ENCODE assay signal across 8 cellular contexts in genomic region chr6:117264487-117265424, GRCh38. TPM values are rescaled to one million over a fixed set of nuclear protein-coding genes. Genes with fewer than 3 reads are reported as not detected.
A peak's percentile ranks its signal among the peaks of the same experiment; 100 is the strongest.
DNase-seq lines count a peak whose midpoint lies in the region; ATAC-seq and TF ChIP-seq lines count a peak whose summit lies in the region.

No MANE protein-coding gene starts in this region.

- DNase-seq in CD4-positive, alpha-beta memory T cell = no peak
- DNase-seq in NCI-H226 (peak; percentile 8), endodermal cell (peak; percentile 67), natural killer cell (no peak), NCI-H748 (lab: John Stamatoyannopoulos, UW; ENCODE audit: unreplicated experiment) (no peak), NCI-H2227 treated with DMSO at 0.1 percent for 48 hours (lab: John Stamatoyannopoulos, UW) (no peak)
- no peak for DNase-seq in activated CD4-positive, CD25-positive, alpha-beta regulatory T cell (lab: John Stamatoyannopoulos, UW)

- H3K36me3 ChIP-seq in CD4-positive, alpha-beta memory T cell (ENCODE audit: insufficient read depth, low read length) = no peaks in the 10 kb centered on the region
- no peaks in the 10 kb centered on the region for H3K36me3 ChIP-seq in endodermal cell (ENCODE audit: control insufficient read depth, insufficient read depth, low read length)

- H3K9ac ChIP-seq in endodermal cell (ENCODE audit: extremely low read depth, low read length, poor library complexity, severe bottlenecking) = no peak overlapping the region

- H3K4me1 ChIP-seq in CD4-positive, alpha-beta memory T cell (ENCODE audit: insufficient read depth, low read length) = peaks cover 17% of the 10 kb centered on the region
- no peaks in the 10 kb centered on the region for H3K4me1 ChIP-seq in endodermal cell (ENCODE audit: control insufficient read depth, insufficient read depth, low read length)

- no peak overlapping the region for H3K27ac Mint-ChIP-seq in CD4-positive, alpha-beta memory T cell
- no peak overlapping the region for H3K27ac Mint-ChIP-seq in endodermal cell
- H3K27ac Mint-ChIP-seq in natural killer cell = no peak overlapping the region

- H3K4me3 ChIP-seq in CD4-positive, alpha-beta memory T cell (ENCODE audit: low read length in 2 of 2) = no peak overlapping the region
- peak overlapping the region; percentile 78 for H3K4me3 ChIP-seq in endodermal cell (ENCODE audit: low read length)

- peak overlapping the region; percentile 44 to 85 (median 72) for H3K4me3 Mint-ChIP-seq in CD4-positive, alpha-beta memory T cell
- H3K4me3 Mint-ChIP-seq in endodermal cell (peak overlapping the region; percentile 57), natural killer cell (peak overlapping the region; percentile 28)

- H3K27me3 ChIP-seq in CD4-positive, alpha-beta memory T cell (ENCODE audit: insufficient read depth, low read length) = peaks cover 34% of the 10 kb centered on the region
- peaks cover 99% of the 10 kb centered on the region for H3K27me3 ChIP-seq in endodermal cell (ENCODE audit: control insufficient read depth, insufficient read depth, low read length, poor library complexity, severe bottlenecking)

- 6 to 7% methylated on average over 24 to 46 of the region's 46 CpGs for WGBS in endodermal cell (ENCODE audit: insufficient coverage in 1 of 2, insufficient read length in 1 of 2), 2 experiments

- CTCF ChIA-PET in CD4-positive, alpha-beta memory T cell (lab: Charles Lee; ENCODE audit: partially characterized antibody) = no interaction called here

- POLR2A ChIA-PET in CD4-positive, alpha-beta memory T cell (lab: Charles Lee; ENCODE audit: partially characterized antibody) = no interaction called here

- no peak for TF ChIP-seq CTCF in endodermal cell (conservative IDR thresholded peaks at IDR 0.05)
- TF ChIP-seq CTCF in natural killer cell (IDR thresholded peaks at IDR 0.05) = no peak

- ATAC-seq in GM21423 (IDR thresholded peaks at IDR 0.05; ENCODE audit: unreplicated experiment) (peak; percentile 80), natural killer cell (no peak)

- peaks cover 50 to 59% of the 10 kb centered on the region in 2 donors for H3K27me3 Mint-ChIP-seq in CD4-positive, alpha-beta memory T cell
- H3K27me3 Mint-ChIP-seq in endodermal cell (ENCODE audit: insufficient read depth) (peaks cover 82% of the 10 kb centered on the region), natural killer cell (ENCODE audit: low read depth in 2 of 2) (peaks cover 58 to 74% of the 10 kb centered on the region in 2 donors)

- H3K9me3 Mint-ChIP-seq in CD4-positive, alpha-beta memory T cell = peaks cover 0 to 4% (median 0%) of the 10 kb centered on the region in 8 donors
- H3K9me3 Mint-ChIP-seq in endodermal cell (no peaks in the 10 kb centered on the region), natural killer cell (no peaks in the 10 kb centered on the region)

- H3K27ac ChIP-seq in CD4-positive, alpha-beta memory T cell (ENCODE audit: low read depth, low read length) = no peak overlapping the region
- no peak overlapping the region for H3K27ac ChIP-seq in endodermal cell (ENCODE audit: low read depth, low read length)

- H3K36me3 Mint-ChIP-seq in CD4-positive, alpha-beta memory T cell = peaks cover 0 to 4% of the 10 kb centered on the region in 2 donors
- H3K36me3 Mint-ChIP-seq in endodermal cell (ENCODE audit: low read depth) = no peaks in the 10 kb centered on the region
- peaks cover 9% of the 10 kb centered on the region for H3K36me3 Mint-ChIP-seq in natural killer cell

- intact Hi-C loops in CD4-positive, alpha-beta memory T cell (cut with micrococcal nuclease) = no loop called here
- intact Hi-C loops in natural killer cell (cut with micrococcal nuclease) = no loop called here

- peaks cover 6 to 23% (median 17%) of the 10 kb centered on the region in 4 donors for H3K4me1 Mint-ChIP-seq in CD4-positive, alpha-beta memory T cell
- H3K4me1 Mint-ChIP-seq in endodermal cell (peaks cover 18% of the 10 kb centered on the region), natural killer cell (peaks cover 0 to 14% of the 10 kb centered on the region in 2 donors)

- no peaks in the 10 kb centered on the region for H3K9me3 ChIP-seq in CD4-positive, alpha-beta memory T cell (ENCODE audit: control insufficient read depth in 1 of 2, low read length in 2 of 2)
- H3K9me3 ChIP-seq in endodermal cell (ENCODE audit: control insufficient read depth, low read length) = no peaks in the 10 kb centered on the region

RNA-seq across cellular contexts. Expression of gene VGLL2, which starts 0.6 kb away (rescaled TPM):
- total RNA-seq in CD4-positive, alpha-beta memory T cell = not detected
- polyA plus RNA-seq in CD4-positive, alpha-beta memory T cell = not detected
- under 1 TPM in 1 of 2 donors, not detected in 1; 0.15 TPM for total RNA-seq in endodermal cell
- polyA plus RNA-seq in endodermal cell (2013, experiment 1 of 2) = not detected
- not detected for polyA plus RNA-seq in endodermal cell (2013, experiment 2 of 2)
- not detected for total RNA-seq in natural killer cell

Comparison
In these comparisons a context has a peak if more than half of its experiments do, and no peak if none do; other contexts are left out.
1. DNase-seq: peak in NCI-H226 (single experiment) and endodermal cell (single experiment); none in CD4-positive, alpha-beta memory T cell (0 of 5), natural killer cell (single experiment), NCI-H748 (single experiment), activated CD4-positive, CD25-positive, alpha-beta regulatory T cell (0 of 4) and NCI-H2227 treated with DMSO at 0.1 percent for 48 hours (single experiment).
2. Peak in every context shown above with its lines, with median percentiles within 50 percentile points of each other: H3K4me3 Mint-ChIP-seq.